Comparison of ENCODE assay signal across 1 cellular context in the genomic region with DNA sequence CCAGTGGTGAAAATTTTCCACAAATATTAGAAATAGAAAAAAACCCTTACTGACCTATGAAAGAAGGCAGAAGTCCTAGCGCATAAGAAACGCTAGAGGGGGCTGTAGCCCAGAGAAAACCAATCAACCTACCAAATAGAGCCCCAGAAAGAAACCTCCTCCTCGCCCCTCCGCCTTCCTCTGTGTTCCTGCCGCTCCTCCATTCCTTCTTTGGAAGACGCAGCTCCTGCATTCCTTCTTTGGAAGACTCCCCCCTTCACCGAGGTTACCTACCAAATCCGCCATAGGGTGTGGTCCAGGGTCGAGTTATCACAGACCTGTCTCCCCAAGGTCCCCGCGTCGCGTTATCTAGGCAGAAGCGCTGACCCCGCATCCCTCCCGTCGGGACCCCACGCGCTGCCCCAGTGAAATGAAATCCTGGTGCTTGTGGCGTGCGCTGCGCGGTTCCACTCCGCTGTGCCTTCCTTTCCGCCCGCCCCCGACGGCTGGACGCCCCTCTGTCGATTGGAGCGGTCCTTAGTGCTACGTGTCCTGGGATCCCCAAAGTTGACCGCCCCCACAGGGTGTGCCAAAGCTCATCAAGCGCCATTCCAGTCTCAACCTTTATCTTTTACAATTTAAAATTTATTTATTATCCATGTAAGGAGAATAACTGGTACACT.
TF ChIP-seq lines count a peak whose summit lies in the region.

No MANE protein-coding gene starts in this region.

TF ChIP-seq in K562, 482 proteins besides CTCF, POLR2A, EP300 and RAD21 (continued from another document):
- TF ChIP-seq FOSL1 (tag; conservative IDR thresholded peaks at IDR 0.05), result no peak
- no peak for TF ChIP-seq ADNP (tag; IDR thresholded peaks at IDR 0.05)
TF ChIP-seq in K562: peak in this region for 7.
